Comparison of ENCODE assay signal across 11 cellular contexts in genomic region chr13:33509642-33510229, GRCh38.
A peak's percentile ranks its signal among the peaks of the same experiment; 100 is the strongest.
DNase-seq lines count a peak whose midpoint lies in the region; ATAC-seq, FAIRE-seq and TF ChIP-seq lines count a peak whose summit lies in the region.
"Had no signal": no experiment of that assay in that cellular context is flagged by ENCODE, and none has a peak within 500 bp of the region (broad histone marks: within the 10 kb centered on the region; RNA-seq: fewer than 3 reads in every experiment).

No MANE protein-coding gene starts in this region.

- no peak for TF ChIP-seq CTCF in SK-N-SH (IDR thresholded peaks at IDR 0.05)

- DNase-seq in A172 (ENCODE audit: low spot score) (peak; percentile 56), SK-N-SH (no peak), fibroblast of gingiva (ENCODE audit: low read depth) (peak; percentile 59), LoVo (ENCODE audit: low spot score) (no peak), NCI-H2107 treated with DMSO at 0.1 percent for 48 hours (lab: John Stamatoyannopoulos, UW; ENCODE audit: unreplicated experiment) (no peak), urothelium cell line (ENCODE audit: low spot score) (no peak)
- DNase-seq: NCI-H1092, SJCRH30 had no signal

- WGBS in SK-N-SH (ENCODE audit: low lambda C conversion rate): 71% methylated on average over 5 of the region's 5 CpGs

- ATAC-seq in GM21526 (IDR thresholded peaks at IDR 0.05; ENCODE audit: low FRiP score, unreplicated experiment): no peak
- ATAC-seq: activated T-helper 17 cell treated with anti-CD3 and anti-CD28 coated beads, Interleukin-2, amount 50 U/mL, for 72 hours had no signal

- no peaks in the 10 kb centered on the region for H4K20me1 ChIP-seq in SK-N-SH (ENCODE audit: insufficient read depth)

- H3K9me2 ChIP-seq in SK-N-SH: no peaks in the 10 kb centered on the region

- TF ChIP-seq EP300 in SK-N-SH (IDR thresholded peaks at IDR 0.05; ENCODE audit: borderline replicate concordance in 1 of 2, low read depth in 1 of 2, low read length in 1 of 2): no peak

- H3K36me3 ChIP-seq in SK-N-SH (replicated peaks in 1 of 2; ENCODE audit: control insufficient read depth in 1 of 2, insufficient read depth in 2 of 2, low read length in 1 of 2): no peaks in the 10 kb centered on the region
- no peaks in the 10 kb centered on the region for H3K36me3 ChIP-seq in muscle layer of duodenum (ENCODE audit: control insufficient read depth in 1 of 2, insufficient read depth in 2 of 2, low read length in 2 of 2)

- peak overlapping the region; percentile 63; the same call in 1 of the 2 replicates for H2AFZ ChIP-seq in SK-N-SH (ENCODE audit: low read depth)

- H3K9ac ChIP-seq in SK-N-SH: no peak overlapping the region

- H3F3A ChIP-seq in SK-N-SH (replicated peaks; ENCODE audit: insufficient read depth): peaks cover 11% of the 10 kb centered on the region

- no peak overlapping the region for H3K4me3 ChIP-seq in SK-N-SH (ENCODE audit: low read depth in 2 of 2, low read length in 1 of 2)
- no peak overlapping the region for H3K4me3 ChIP-seq in muscle layer of duodenum (ENCODE audit: low read depth in 1 of 2, low read length in 2 of 2)
- H3K4me3 ChIP-seq: SJCRH30 had no signal

- TF ChIP-seq RAD21 in SK-N-SH (IDR thresholded peaks at IDR 0.05; ENCODE audit: low read length): no peak

- H3K27me3 ChIP-seq in SK-N-SH (ENCODE audit: insufficient read depth) (no peaks in the 10 kb centered on the region), muscle layer of duodenum (ENCODE audit: low read depth, low read length) (no peaks in the 10 kb centered on the region)
- H3K27me3 ChIP-seq: SJCRH30 had no signal

- peak overlapping the region in 1 of 2 experiments; percentile 74; a peak in 3 of 4 replicates for H3K27ac ChIP-seq in SK-N-SH (ENCODE audit: low read depth in 2 of 2, low read length in 1 of 2)
- H3K27ac ChIP-seq in muscle layer of duodenum (ENCODE audit: low read length): peak overlapping the region; percentile 67
- H3K27ac ChIP-seq: SJCRH30 had no signal

- POLR2A ChIA-PET in SK-N-SH (lab: Yijun Ruan, JAX): no interaction called here

- no peak for FAIRE-seq in urothelium cell line (lab: Jason Lieb, UNC)

- peak overlapping the region; percentile 23; the same call in 1 of the 2 replicates for H3K4me2 ChIP-seq in SK-N-SH

- CTCF ChIA-PET in SK-N-SH (lab: Yijun Ruan, JAX): interaction anchor here (1.5 kb wide), 1 partner anchor 19 kb away, joined by 3 read pairs; no protein-coding TSS in a partner anchor

- no peaks in the 10 kb centered on the region for H3K79me2 ChIP-seq in SK-N-SH (ENCODE audit: insufficient read depth)

- H3K4me1 ChIP-seq in SK-N-SH (ENCODE audit: control insufficient read depth in 1 of 2, insufficient read depth in 2 of 2, low read depth in 1 of 2, low read length in 1 of 2): peaks cover 0 to 13% of the 10 kb centered on the region in 2 experiments; a peak in 2 of 4 replicates
- peaks cover 5 to 8% of the 10 kb centered on the region in 2 donors for H3K4me1 ChIP-seq in muscle layer of duodenum (ENCODE audit: control insufficient read depth in 1 of 2, insufficient read depth in 2 of 2, low read length in 2 of 2)

- H3K9me3 ChIP-seq in SK-N-SH (no peaks in the 10 kb centered on the region), muscle layer of duodenum (ENCODE audit: control insufficient read depth in 1 of 2, low read length in 2 of 2) (no peaks in the 10 kb centered on the region)

TF ChIP-seq in SK-N-SH, 30 proteins besides CTCF, POLR2A, EP300 and RAD21 (continues in another document):
- TF ChIP-seq USF2 (IDR thresholded peaks at IDR 0.05; ENCODE audit: borderline replicate concordance, low read depth, low read length) (no peak), YY1 (IDR thresholded peaks at IDR 0.05; ENCODE audit: low read depth) (no peak), NFIC (IDR thresholded peaks at IDR 0.05; ENCODE audit: borderline replicate concordance) (peak; percentile 44; the same call in 1 of the 2 replicates), ELF1 (IDR thresholded peaks at IDR 0.05) (no peak), RXRA (IDR thresholded peaks at IDR 0.05; ENCODE audit: borderline replicate concordance, low read depth) (no peak), EZH2phosphoT487 (IDR thresholded peaks at IDR 0.05; ENCODE audit: borderline replicate concordance, low read depth) (no peak), RCOR1 (IDR thresholded peaks at IDR 0.05; ENCODE audit: low read length) (no peak), FOXJ3 (CRISPR knock-in tag; IDR thresholded peaks at IDR 0.05) (no peak), SIN3A (IDR thresholded peaks at IDR 0.05; ENCODE audit: borderline replicate concordance, low read depth, low read length) (no peak), GATA2 (CRISPR knock-in tag; IDR thresholded peaks at IDR 0.05) (no peak), FOXM1 (IDR thresholded peaks at IDR 0.05; ENCODE audit: low read depth) (no peak), SMC3 (IDR thresholded peaks at IDR 0.05; ENCODE audit: low read depth, low read length) (no peak), JUND (IDR thresholded peaks at IDR 0.05) (no peak), FOSL2 (IDR thresholded peaks at IDR 0.05; ENCODE audit: borderline replicate concordance, low read depth) (no peak), PBX3 (IDR thresholded peaks at IDR 0.05) (peak; percentile 27; the same call in 1 of the 2 replicates), TEAD4 (IDR thresholded peaks at IDR 0.05; ENCODE audit: borderline replicate concordance, insufficient read depth) (no peak), NRF1 (IDR thresholded peaks at IDR 0.05; ENCODE audit: low read depth, low read length) (no peak), REST (IDR thresholded peaks at IDR 0.05; ENCODE audit: low read depth, low read length) (no peak), MXI1 (IDR thresholded peaks at IDR 0.05; ENCODE audit: low read depth, low read length) (no peak), CHD2 (IDR thresholded peaks at IDR 0.05; ENCODE audit: low read length, partially characterized antibody) (no peak), USF1 (IDR thresholded peaks at IDR 0.05; ENCODE audit: borderline replicate concordance, low read depth) (no peak), TCF12 (IDR thresholded peaks at IDR 0.05) (0 out of 2 replicates have a peak, but pooled peaks have one; percentile 22), RFX5 (IDR thresholded peaks at IDR 0.05; ENCODE audit: low read length) (no peak)
- TF ChIP-seq, protein P1, sequence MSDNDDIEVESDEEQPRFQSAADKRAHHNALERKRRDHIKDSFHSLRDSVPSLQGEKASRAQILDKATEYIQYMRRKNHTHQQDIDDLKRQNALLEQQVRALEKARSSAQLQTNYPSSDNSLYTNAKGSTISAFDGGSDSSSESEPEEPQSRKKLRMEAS (IDR thresholded peaks at IDR 0.05; ENCODE audit: low read depth): no peak

Comparison
In these comparisons a context has a peak if more than half of its experiments do, and no peak if none do; other contexts are left out.
1. DNase-seq: peak in A172 (single experiment) and fibroblast of gingiva (single experiment); none in SK-N-SH (single experiment), LoVo (single experiment), NCI-H2107 treated with DMSO at 0.1 percent for 48 hours (single experiment) and urothelium cell line (single experiment).